Comparison of ENCODE assay signal across 14 cellular contexts in genomic region chr4:144709159-144709558, GRCh38.
DNase-seq lines count a peak whose midpoint lies in the region; ATAC-seq and TF ChIP-seq lines count a peak whose summit lies in the region.
"Had no signal": no experiment of that assay in that cellular context is flagged by ENCODE, and none has a peak within 500 bp of the region (broad histone marks: within the 10 kb centered on the region; RNA-seq: fewer than 3 reads in every experiment).

No MANE protein-coding gene starts in this region.

- peak overlapping the region; percentile 77 for H3K27ac ChIP-seq in caudate nucleus (ENCODE audit: low read depth, low read length)
- H3K27ac ChIP-seq in ovary = no peak overlapping the region
- H3K27ac ChIP-seq: BLaER1, body of pancreas, SK-N-MC had no signal

- in situ Hi-C loops in HAP-1 (cut with MboI; ENCODE audit: low sequenced_read_pairs) = no loop called here

- TF ChIP-seq POLR2A in ovary (IDR thresholded peaks at IDR 0.05) = no peak

- intact Hi-C loops in ovary (cut with DNase I) = no loop called here

- H3K36me3 ChIP-seq in HAP-1 (replicated peaks) (no peaks in the 10 kb centered on the region), ovary (no peaks in the 10 kb centered on the region)
- H3K36me3 ChIP-seq: BLaER1 had no signal

- H3K4me3 ChIP-seq in HAP-1 (no peak overlapping the region), ovary (no peak overlapping the region)
- H3K4me3 ChIP-seq: BLaER1, body of pancreas, SK-N-MC had no signal

- peak; percentile 14 for DNase-seq in AG20443 (ENCODE audit: low spot score)
- no peak for DNase-seq in caudate nucleus (lab: John Stamatoyannopoulos, UW)
- DNase-seq in lung microvascular endothelial cell (ENCODE audit: low read depth in 2 of 2) = peak; percentile 28 to 92
- no peak for DNase-seq in HEK293T (ENCODE audit: extremely low spot score)
- no peak for DNase-seq in HAP-1 (ENCODE audit: low spot score in 2 of 2)
- DNase-seq in ovary = no peak
- DNase-seq: activated T-cell treated with anti-CD3 and anti-CD28 coated beads, Interleukin-2, amount 50 U/mL, for 48 hours; body of pancreas; NCI-H1436; nephron progenitor cell had no signal

- CTCF ChIA-PET in HEK293T (lab: Yijun Ruan, JAX) = interaction anchor here (0.6 kb wide), 1 partner anchor 18 kb away, joined by 3 read pairs; no protein-coding TSS in a partner anchor

- no peaks in the 10 kb centered on the region for H3K9me3 ChIP-seq in HAP-1
- H3K9me3 ChIP-seq in ovary = no peaks in the 10 kb centered on the region
- H3K9me3 ChIP-seq: BLaER1, body of pancreas had no signal

- H3K27me3 ChIP-seq in HAP-1 (ENCODE audit: low read depth) (no peaks in the 10 kb centered on the region), ovary (no peaks in the 10 kb centered on the region)
- H3K27me3 ChIP-seq: BLaER1, body of pancreas had no signal

- ATAC-seq in GM19023 (IDR thresholded peaks at IDR 0.05; ENCODE audit: unreplicated experiment) = no peak
- ATAC-seq: body of pancreas had no signal

- WGBS in ovary, 3 donors = 54 to 81% (median 78%) methylated on average over 2 of the region's 2 CpGs

- no peak for TF ChIP-seq RAD21 in Ishikawa (IDR thresholded peaks at IDR 0.05; ENCODE audit: low read depth)

- TF ChIP-seq CTCF in ovary (IDR thresholded peaks at IDR 0.05) = no peak

- H3K4me1 ChIP-seq in HAP-1 (peaks cover 55% of the 10 kb centered on the region), ovary (ENCODE audit: insufficient read depth) (peaks cover 3% of the 10 kb centered on the region)
- H3K4me1 ChIP-seq: BLaER1 had no signal

- POLR2A ChIA-PET in HEK293T (lab: Yijun Ruan, JAX) = no interaction called here

- peak; percentile 25; the same call in 1 of the 2 replicates for TF ChIP-seq EP300 in Ishikawa (IDR thresholded peaks at IDR 0.05; ENCODE audit: borderline replicate concordance)
- TF ChIP-seq EP300 in ovary (IDR thresholded peaks at IDR 0.05) = no peak

TF ChIP-seq in Ishikawa, 13 proteins besides CTCF, POLR2A, EP300 and RAD21:
- TF ChIP-seq FOXM1 (IDR thresholded peaks at IDR 0.05; ENCODE audit: borderline replicate concordance, low read depth) (peak; percentile 18; the same call in 1 of the 2 replicates), EGR1 (IDR thresholded peaks at IDR 0.05) (no peak)

TF ChIP-seq in HEK293T, 16 proteins besides CTCF, POLR2A, EP300 and RAD21:
- TF ChIP-seq ARNT (IDR thresholded peaks at IDR 0.05) (no peak), SP1 (IDR thresholded peaks at IDR 0.05) (no peak), FOXA1 (IDR thresholded peaks at IDR 0.05) (no peak), HDGF (IDR thresholded peaks at IDR 0.05; ENCODE audit: borderline replicate concordance) (no peak), PKNOX1 (IDR thresholded peaks at IDR 0.05) (no peak), FOXK2 (IDR thresholded peaks at IDR 0.05) (no peak), ZNF384 (IDR thresholded peaks at IDR 0.05) (no peak), TARDBP (IDR thresholded peaks at IDR 0.05) (no peak), CTBP1 (IDR thresholded peaks at IDR 0.05; ENCODE audit: borderline replicate concordance) (no peak), LEF1 (IDR thresholded peaks at IDR 0.05; ENCODE audit: borderline replicate concordance) (no peak), ELF4 (IDR thresholded peaks at IDR 0.05) (no peak), SUZ12 (IDR thresholded peaks at IDR 0.05) (no peak), BHLHE40 (IDR thresholded peaks at IDR 0.05; ENCODE audit: borderline replicate concordance) (no peak), NFRKB (IDR thresholded peaks at IDR 0.05) (no peak)
TF ChIP-seq in HEK293T: peak in this region for 0.

Comparison
In these comparisons a context has a peak if more than half of its experiments do, and no peak if none do; other contexts are left out.
1. DNase-seq: peak in AG20443 (single experiment) and lung microvascular endothelial cell (2 of 2); none in caudate nucleus (0 of 61), HEK293T (single experiment), HAP-1 (0 of 2) and ovary (0 of 5).